In genomic region chr7:18524248-18524647, GRCh38 we compare ENCODE assay signal across 16 cellular contexts. TPM values are rescaled to one million over a fixed set of nuclear protein-coding genes. Genes with fewer than 3 reads are reported as not detected.
DNase-seq lines count a peak whose midpoint lies in the region; ATAC-seq, FAIRE-seq and TF ChIP-seq lines count a peak whose summit lies in the region.
"Had no signal": no experiment of that assay in that cellular context is flagged by ENCODE, and none has a peak within 500 bp of the region (broad histone marks: within the 10 kb centered on the region; RNA-seq: fewer than 3 reads in every experiment).

No MANE protein-coding gene starts in this region.

- H3K27me3 Mint-ChIP-seq in activated B cell treated with CpG ODN at 0.5 μM for 24 hours, result no peaks in the 10 kb centered on the region
- H3K27me3 Mint-ChIP-seq: CD4-positive, CD25-positive, alpha-beta regulatory T cell had no signal

- no peaks in the 10 kb centered on the region for H3K36me3 ChIP-seq in cardiac muscle cell
- H3K36me3 ChIP-seq in right atrium auricular region, result no peaks in the 10 kb centered on the region

- FAIRE-seq in GM12892 (lab: Jason Lieb, UNC), result peak; percentile 40
- FAIRE-seq: GM12878 had no signal

- no peak for ATAC-seq in activated B cell treated with CpG ODN at 0.5 μM for 24 hours (ENCODE audit: low read depth)
- no peak for ATAC-seq in GM21526 (IDR thresholded peaks at IDR 0.05; ENCODE audit: low FRiP score, unreplicated experiment)
- no peak for ATAC-seq in HG03175 (IDR thresholded peaks at IDR 0.05; ENCODE audit: unreplicated experiment)
- no peak for ATAC-seq in GM21381 (IDR thresholded peaks at IDR 0.05; ENCODE audit: unreplicated experiment)
- ATAC-seq: GM12878, HCT116 had no signal

- peaks cover 3% of the 10 kb centered on the region for H3K36me3 Mint-ChIP-seq in activated B cell treated with CpG ODN at 0.5 μM for 24 hours (ENCODE audit: low read depth)
- H3K36me3 Mint-ChIP-seq: CD4-positive, CD25-positive, alpha-beta regulatory T cell had no signal

- peak overlapping the region; percentile 56 for H3K27ac Mint-ChIP-seq in activated B cell treated with CpG ODN at 0.5 μM for 24 hours
- H3K27ac Mint-ChIP-seq: CD4-positive, CD25-positive, alpha-beta regulatory T cell had no signal

- H3K27ac ChIP-seq in cardiac muscle cell, result peak overlapping the region; percentile 4
- H3K27ac ChIP-seq in right atrium auricular region, result no peak overlapping the region

- H3K27me3 ChIP-seq in cardiac muscle cell (no peaks in the 10 kb centered on the region), right atrium auricular region (no peaks in the 10 kb centered on the region)
- H3K27me3 ChIP-seq: BLaER1 treated with 17β-estradiol and CSF1 and Interleukin-3, amounts not matched to agents 10 nM and 100 nM had no signal

- CTCF ChIA-PET in activated B cell treated with CpG ODN at 0.5 μM for 24 hours (lab: Charles Lee), result no interaction called here

- peaks cover 85% of the 10 kb centered on the region for H3K4me1 Mint-ChIP-seq in activated B cell treated with CpG ODN at 0.5 μM for 24 hours

- POLR2A ChIA-PET in activated B cell treated with CpG ODN at 0.5 μM for 24 hours (lab: Charles Lee), result interaction anchor here (1.0 kb wide), 1 partner anchor 16 kb away, joined by 3 read pairs; no protein-coding TSS in a partner anchor

- H3K4me1 ChIP-seq in cardiac muscle cell (ENCODE audit: low read depth) (peaks cover 34% of the 10 kb centered on the region), right atrium auricular region (peaks cover 0 to 17% of the 10 kb centered on the region in 2 donors)

- H3K9me3 ChIP-seq in cardiac muscle cell (ENCODE audit: low read depth) (no peaks in the 10 kb centered on the region), right atrium auricular region (no peaks in the 10 kb centered on the region)

- H3K4me3 Mint-ChIP-seq in activated B cell treated with CpG ODN at 0.5 μM for 24 hours, result no peak overlapping the region

- TF ChIP-seq CTCF in cardiac muscle cell (IDR thresholded peaks at IDR 0.05; ENCODE audit: low read depth, low read length) (no peak), right atrium auricular region (IDR thresholded peaks at IDR 0.05) (no peak), activated B cell treated with CpG ODN at 0.5 μM for 24 hours (IDR thresholded peaks at IDR 0.05) (no peak)

- intact Hi-C loops in activated B cell treated with CpG ODN at 0.5 μM for 24 hours (cut with micrococcal nuclease), result no loop called here

- DNase-seq in cardiac muscle cell (ENCODE audit: low read depth in 1 of 2, low spot score in 1 of 2), result no peak
- DNase-seq in right atrium auricular region (ENCODE audit: low spot score), result no peak
- DNase-seq in GM12892 (ENCODE audit: insufficient read length), result no peak
- no peak for DNase-seq in activated B cell treated with CpG ODN at 0.5 μM for 24 hours
- DNase-seq: 8988T; AML-193; CD4-positive, CD25-positive, alpha-beta regulatory T cell; DMS53; IMR-90; KG1 had no signal

- H3K4me3 ChIP-seq in cardiac muscle cell (no peak overlapping the region), right atrium auricular region (no peak overlapping the region)
- H3K4me3 ChIP-seq: BLaER1 treated with 17β-estradiol and CSF1 and Interleukin-3, amounts not matched to agents 10 nM and 100 nM; GM12878 had no signal

- TF ChIP-seq POLR2A in GM12892 (IDR thresholded peaks at IDR 0.05; ENCODE audit: low read depth, low read length), result no peak

- no peaks in the 10 kb centered on the region for H3K9me3 Mint-ChIP-seq in activated B cell treated with CpG ODN at 0.5 μM for 24 hours

RNA-seq across cellular contexts. Expression of gene HDAC9, which starts 28.7 kb away (rescaled TPM):
- 61.5 and 101 TPM in 2 replicates for total RNA-seq in cardiac muscle cell
- 32.7 and 50.2 TPM in 2 replicates for polyA plus RNA-seq in cardiac muscle cell
- 10 to 100 TPM; 16.6 to 28.0 TPM for total RNA-seq in right atrium auricular region
- 21.3 TPM for polyA plus RNA-seq in GM12892 (2012; ENCODE audit: missing spikeins)
- total RNA-seq in activated B cell treated with CpG ODN at 0.5 μM for 24 hours, result 136 and 149 TPM in 2 replicates
